9 cellular contexts compared by ENCODE assay signal in the genomic region with DNA sequence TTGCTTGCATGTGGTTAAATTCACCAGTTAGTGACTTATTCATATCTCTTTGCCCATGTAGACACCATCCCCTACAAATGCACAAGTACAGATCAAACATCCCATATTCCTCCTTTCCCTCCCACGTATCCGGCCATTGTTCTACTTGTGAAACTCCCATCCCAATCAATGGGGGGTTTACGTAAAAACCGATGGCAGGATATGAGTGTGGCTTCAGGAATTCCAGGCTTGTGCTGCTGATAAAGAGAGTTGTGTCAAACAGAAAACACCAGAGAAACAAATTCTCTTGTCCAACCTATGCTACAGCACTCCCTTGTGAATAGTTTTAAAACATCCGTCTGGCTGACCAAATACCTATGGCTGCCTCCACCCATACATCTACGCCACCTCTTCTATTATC. TPM values are rescaled to one million over a fixed set of nuclear protein-coding genes. Genes with fewer than 3 reads are reported as not detected.
DNase-seq lines count a peak whose midpoint lies in the region; ATAC-seq, FAIRE-seq and TF ChIP-seq lines count a peak whose summit lies in the region.
"Had no signal": no experiment of that assay in that cellular context is flagged by ENCODE, and none has a peak within 500 bp of the region (broad histone marks: within the 10 kb centered on the region; RNA-seq: fewer than 3 reads in every experiment).

No MANE protein-coding gene starts in this region.

- H3K4me3 ChIP-seq in lower lobe of right lung, result no peak overlapping the region
- no peak overlapping the region for H3K4me3 ChIP-seq in OCI-LY7 (ENCODE audit: low read depth, low read length, poor library complexity, severe bottlenecking)
- H3K4me3 ChIP-seq in hepatocyte, result no peak overlapping the region

- H3K79me2 ChIP-seq in OCI-LY7 (ENCODE audit: insufficient read depth, low read depth, low read length) (peaks cover 100% of the 10 kb centered on the region), hepatocyte (no peaks in the 10 kb centered on the region)

- CTCF ChIA-PET in OCI-LY7 (lab: Charles Lee; ENCODE audit: unreplicated experiment), result no interaction called here

- WGBS in hepatocyte (ENCODE audit: low lambda C conversion rate, missing lambda C conversion rate), result 47% methylated on average over 6 of the region's 6 CpGs

- intact Hi-C loops in lower lobe of right lung (cut with DNase I) (no loop called here), OCI-LY7 (cut with micrococcal nuclease; ENCODE audit: unreplicated experiment) (no loop called here)

- H3K9me2 ChIP-seq in OCI-LY7 (ENCODE audit: insufficient read depth, low read length) (no peaks in the 10 kb centered on the region), hepatocyte (replicated peaks; ENCODE audit: insufficient read depth) (no peaks in the 10 kb centered on the region)

- BruUV-seq in OCI-LY7 (replicated peaks; lab: Mats Ljungman, UMichigan), result no TSS peak

- H3K4me1 ChIP-seq in lower lobe of right lung, result peaks cover 84% of the 10 kb centered on the region
- H3K4me1 ChIP-seq in OCI-LY7 (ENCODE audit: insufficient read depth, low read length, poor library complexity, severe bottlenecking), result peaks cover 31% of the 10 kb centered on the region
- no peaks in the 10 kb centered on the region for H3K4me1 ChIP-seq in hepatocyte (ENCODE audit: insufficient read depth)

- H3K36me3 ChIP-seq in lower lobe of right lung (no peaks in the 10 kb centered on the region), OCI-LY7 (ENCODE audit: insufficient read depth, low read length) (peaks cover 73% of the 10 kb centered on the region), hepatocyte (replicated peaks; ENCODE audit: insufficient read depth, low read depth) (no peaks in the 10 kb centered on the region)

- DNase-seq in AG08395 (ENCODE audit: low spot score) (peak; percentile 43), HTR-8/SVneo (ENCODE audit: insufficient read length, low spot score) (no peak), dermis microvascular lymphatic vessel endothelial cell (ENCODE audit: low read depth in 2 of 2) (peak; percentile 99 to 100), lower lobe of right lung (no peak), OCI-LY7 (ENCODE audit: low spot score) (no peak), NCI-H2107 treated with DMSO at 0.1 percent for 48 hours (lab: John Stamatoyannopoulos, UW; ENCODE audit: unreplicated experiment) (no peak), hepatocyte (ENCODE audit: low spot score) (no peak)
- DNase-seq in activated CD4-positive, alpha-beta T cell treated with anti-CD3 and anti-CD28 coated beads for 48 hours, result no peak
- DNase-seq: DND-41 had no signal

- ATAC-seq in lower lobe of right lung, result peak in 1 of 2 donors; percentile 51

- TF ChIP-seq CTCF in lower lobe of right lung (IDR thresholded peaks at IDR 0.05) (no peak), OCI-LY7 (conservative IDR thresholded peaks at IDR 0.05; ENCODE audit: low read length) (no peak), hepatocyte (IDR thresholded peaks at IDR 0.05; ENCODE audit: poor library complexity) (no peak)

- H3K9me3 ChIP-seq in lower lobe of right lung (no peaks in the 10 kb centered on the region), OCI-LY7 (ENCODE audit: low read length) (no peaks in the 10 kb centered on the region; the same call in 1 of the 2 replicates), hepatocyte (ENCODE audit: low read depth) (no peaks in the 10 kb centered on the region)

- peak overlapping the region; percentile 44 for H3K27ac ChIP-seq in lower lobe of right lung
- no peak overlapping the region for H3K27ac ChIP-seq in OCI-LY7 (ENCODE audit: low read depth, low read length, poor library complexity, severe bottlenecking)
- H3K27ac ChIP-seq in hepatocyte, result no peak overlapping the region

- H4K20me1 ChIP-seq in OCI-LY7 (ENCODE audit: insufficient read depth, low read length), result 0 out of 2 replicates have a peak, but pooled peaks cover 13% of the 10 kb centered on the region
- no peaks in the 10 kb centered on the region for H4K20me1 ChIP-seq in hepatocyte (ENCODE audit: insufficient read depth, poor library complexity, severe bottlenecking)

- POLR2A ChIA-PET in OCI-LY7 (lab: Charles Lee), result interaction anchor here (1.2 to 2.4 kb wide), 4 partner anchors 13 to 26 kb away, joined by 3 to 8 read pairs (median 4); no protein-coding TSS in a partner anchor

- no peak overlapping the region for H3K4me2 ChIP-seq in OCI-LY7 (ENCODE audit: low read length)
- no peak overlapping the region for H3K4me2 ChIP-seq in hepatocyte

- FAIRE-seq in HTR-8/SVneo (lab: Jason Lieb, UNC), result peak; percentile 72

- H2AFZ ChIP-seq in OCI-LY7 (ENCODE audit: low read length), result no peak overlapping the region
- no peak overlapping the region for H2AFZ ChIP-seq in hepatocyte

- H3K27me3 ChIP-seq in lower lobe of right lung (ENCODE audit: low read depth) (no peaks in the 10 kb centered on the region), hepatocyte (peaks cover 3% of the 10 kb centered on the region)

RNA-seq across cellular contexts. Expression of a gene that starts 15.5 kb away (rescaled TPM):
- total RNA-seq in dermis microvascular lymphatic vessel endothelial cell (97.7 and 109 TPM in 2 replicates), lower lobe of right lung (64.2 TPM), OCI-LY7 (2022) (78.2 and 81.2 TPM in 2 replicates), hepatocyte (3.7 and 8.5 TPM in 2 replicates)
- 79.4 and 88.8 TPM in 2 replicates for total RNA-seq in OCI-LY7 (2014; rRNA removed; shearing (Covaris generic))
- polyA plus RNA-seq in hepatocyte, result 1.4 and 2.4 TPM in 2 replicates

Comparison
In these comparisons a context has a peak if more than half of its experiments do, and no peak if none do; other contexts are left out.
1. DNase-seq: peak in AG08395 (single experiment) and dermis microvascular lymphatic vessel endothelial cell (2 of 2); none in HTR-8/SVneo (single experiment), lower lobe of right lung (single experiment), OCI-LY7 (single experiment), NCI-H2107 treated with DMSO at 0.1 percent for 48 hours (single experiment), activated CD4-positive, alpha-beta T cell treated with anti-CD3 and anti-CD28 coated beads for 48 hours (single experiment) and hepatocyte (single experiment).